In genomic region chr1:65292861-65293593, GRCh38 we compare ENCODE assay signal across 1 cellular context.
A peak's percentile ranks its signal among the peaks of the same experiment; 100 is the strongest.
TF ChIP-seq lines count a peak whose summit lies in the region.

No MANE protein-coding gene starts in this region.

TF ChIP-seq in K562, 482 proteins besides CTCF, POLR2A, EP300 and RAD21 (continued from another document and continues in another):
- TF ChIP-seq, protein P1, sequence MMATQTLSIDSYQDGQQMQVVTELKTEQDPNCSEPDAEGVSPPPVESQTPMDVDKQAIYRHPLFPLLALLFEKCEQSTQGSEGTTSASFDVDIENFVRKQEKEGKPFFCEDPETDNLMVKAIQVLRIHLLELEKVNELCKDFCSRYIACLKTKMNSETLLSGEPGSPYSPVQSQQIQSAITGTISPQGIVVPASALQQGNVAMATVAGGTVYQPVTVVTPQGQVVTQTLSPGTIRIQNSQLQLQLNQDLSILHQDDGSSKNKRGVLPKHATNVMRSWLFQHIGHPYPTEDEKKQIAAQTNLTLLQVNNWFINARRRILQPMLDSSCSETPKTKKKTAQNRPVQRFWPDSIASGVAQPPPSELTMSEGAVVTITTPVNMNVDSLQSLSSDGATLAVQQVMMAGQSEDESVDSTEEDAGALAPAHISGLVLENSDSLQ (IDR thresholded peaks at IDR 0.05): peak; percentile 93
- no peak for TF ChIP-seq CBX2 (IDR thresholded peaks at IDR 0.05; ENCODE audit: insufficient read depth, low read length, poor library complexity, severe bottlenecking)
- TF ChIP-seq HMG20B (CRISPR knock-in tag; IDR thresholded peaks at IDR 0.05): no peak
- TF ChIP-seq TGIF2 (CRISPR knock-in tag; IDR thresholded peaks at IDR 0.05): no peak
- TF ChIP-seq, protein P2, sequence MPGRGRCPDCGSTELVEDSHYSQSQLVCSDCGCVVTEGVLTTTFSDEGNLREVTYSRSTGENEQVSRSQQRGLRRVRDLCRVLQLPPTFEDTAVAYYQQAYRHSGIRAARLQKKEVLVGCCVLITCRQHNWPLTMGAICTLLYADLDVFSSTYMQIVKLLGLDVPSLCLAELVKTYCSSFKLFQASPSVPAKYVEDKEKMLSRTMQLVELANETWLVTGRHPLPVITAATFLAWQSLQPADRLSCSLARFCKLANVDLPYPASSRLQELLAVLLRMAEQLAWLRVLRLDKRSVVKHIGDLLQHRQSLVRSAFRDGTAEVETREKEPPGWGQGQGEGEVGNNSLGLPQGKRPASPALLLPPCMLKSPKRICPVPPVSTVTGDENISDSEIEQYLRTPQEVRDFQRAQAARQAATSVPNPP (IDR thresholded peaks at IDR 0.05; ENCODE audit: borderline replicate concordance, insufficient read depth, insufficient read length): no peak
- TF ChIP-seq RBM17 (IDR thresholded peaks at IDR 0.05; ENCODE audit: borderline replicate concordance, low read depth, low read length): no peak
- TF ChIP-seq ZNF384 (IDR thresholded peaks at IDR 0.05; ENCODE audit: low read depth, low read length): no peak
- TF ChIP-seq ARID1B (IDR thresholded peaks at IDR 0.05): peak; percentile 100
- no peak for TF ChIP-seq HMG20A (CRISPR knock-in tag; conservative IDR thresholded peaks at IDR 0.05)
- TF ChIP-seq HDAC8 (tag; IDR thresholded peaks at IDR 0.05): peak; percentile 47; the same call in 1 of the 2 replicates
- TF ChIP-seq PBX2 (CRISPR knock-in tag; IDR thresholded peaks at IDR 0.05; ENCODE audit: low read depth): no peak
- peak; percentile 92 for TF ChIP-seq PBX2 (tag; conservative IDR thresholded peaks at IDR 0.05; ENCODE audit: low read depth)
- TF ChIP-seq, protein P3, sequence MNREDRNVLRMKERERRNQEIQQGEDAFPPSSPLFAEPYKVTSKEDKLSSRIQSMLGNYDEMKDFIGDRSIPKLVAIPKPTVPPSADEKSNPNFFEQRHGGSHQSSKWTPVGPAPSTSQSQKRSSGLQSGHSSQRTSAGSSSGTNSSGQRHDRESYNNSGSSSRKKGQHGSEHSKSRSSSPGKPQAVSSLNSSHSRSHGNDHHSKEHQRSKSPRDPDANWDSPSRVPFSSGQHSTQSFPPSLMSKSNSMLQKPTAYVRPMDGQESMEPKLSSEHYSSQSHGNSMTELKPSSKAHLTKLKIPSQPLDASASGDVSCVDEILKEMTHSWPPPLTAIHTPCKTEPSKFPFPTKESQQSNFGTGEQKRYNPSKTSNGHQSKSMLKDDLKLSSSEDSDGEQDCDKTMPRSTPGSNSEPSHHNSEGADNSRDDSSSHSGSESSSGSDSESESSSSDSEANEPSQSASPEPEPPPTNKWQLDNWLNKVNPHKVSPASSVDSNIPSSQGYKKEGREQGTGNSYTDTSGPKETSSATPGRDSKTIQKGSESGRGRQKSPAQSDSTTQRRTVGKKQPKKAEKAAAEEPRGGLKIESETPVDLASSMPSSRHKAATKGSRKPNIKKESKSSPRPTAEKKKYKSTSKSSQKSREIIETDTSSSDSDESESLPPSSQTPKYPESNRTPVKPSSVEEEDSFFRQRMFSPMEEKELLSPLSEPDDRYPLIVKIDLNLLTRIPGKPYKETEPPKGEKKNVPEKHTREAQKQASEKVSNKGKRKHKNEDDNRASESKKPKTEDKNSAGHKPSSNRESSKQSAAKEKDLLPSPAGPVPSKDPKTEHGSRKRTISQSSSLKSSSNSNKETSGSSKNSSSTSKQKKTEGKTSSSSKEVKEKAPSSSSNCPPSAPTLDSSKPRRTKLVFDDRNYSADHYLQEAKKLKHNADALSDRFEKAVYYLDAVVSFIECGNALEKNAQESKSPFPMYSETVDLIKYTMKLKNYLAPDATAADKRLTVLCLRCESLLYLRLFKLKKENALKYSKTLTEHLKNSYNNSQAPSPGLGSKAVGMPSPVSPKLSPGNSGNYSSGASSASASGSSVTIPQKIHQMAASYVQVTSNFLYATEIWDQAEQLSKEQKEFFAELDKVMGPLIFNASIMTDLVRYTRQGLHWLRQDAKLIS (CRISPR knock-in tag; IDR thresholded peaks at IDR 0.05): peak; percentile 81; the same call in 1 of the 2 replicates
- TF ChIP-seq POLR2B (IDR thresholded peaks at IDR 0.05; ENCODE audit: low read depth, partially characterized antibody): no peak
- TF ChIP-seq ZNF232 (CRISPR knock-in tag; IDR thresholded peaks at IDR 0.05): no peak
- 0 out of 2 replicates have a peak, but pooled peaks have one; percentile 65 for TF ChIP-seq TOE1 (IDR thresholded peaks at IDR 0.05; ENCODE audit: borderline replicate concordance)
- TF ChIP-seq TOE1 (CRISPR knock-in tag; IDR thresholded peaks at IDR 0.05; ENCODE audit: borderline replicate concordance, low read depth): no peak
- no peak for TF ChIP-seq ASH1L (IDR thresholded peaks at IDR 0.05; ENCODE audit: borderline replicate concordance, low read depth, partially characterized antibody)
- TF ChIP-seq CUX1 (CRISPR knock-in tag; IDR thresholded peaks at IDR 0.05): no peak
- TF ChIP-seq SRSF3 (IDR thresholded peaks at IDR 0.05; ENCODE audit: insufficient read depth, low read length): no peak
- TF ChIP-seq NR1H2 (CRISPR knock-in tag; IDR thresholded peaks at IDR 0.05): no peak
- TF ChIP-seq ELF4 (CRISPR knock-in tag; IDR thresholded peaks at IDR 0.05): peak; percentile 71; the same call in 1 of the 2 replicates
- TF ChIP-seq MAFF (IDR thresholded peaks at IDR 0.05; ENCODE audit: low read length): no peak
- no peak for TF ChIP-seq TSC22D4 (tag; IDR thresholded peaks at IDR 0.05)
- TF ChIP-seq CREB1 (IDR thresholded peaks at IDR 0.05): peak; percentile 86
- peak; percentile 68; the same call in 1 of the 2 replicates for TF ChIP-seq CREB1 (CRISPR knock-in tag; IDR thresholded peaks at IDR 0.05)
- TF ChIP-seq RBM22 (IDR thresholded peaks at IDR 0.05; ENCODE audit: low read depth, low read length, poor library complexity, severe bottlenecking): no peak
- TF ChIP-seq ILF3 (IDR thresholded peaks at IDR 0.05; ENCODE audit: borderline replicate concordance): no peak
- TF ChIP-seq TRIM24 (IDR thresholded peaks at IDR 0.05): peak; percentile 97
- TF ChIP-seq ZNF561 (CRISPR knock-in tag; conservative IDR thresholded peaks at IDR 0.05): no peak
- TF ChIP-seq, protein P4, sequence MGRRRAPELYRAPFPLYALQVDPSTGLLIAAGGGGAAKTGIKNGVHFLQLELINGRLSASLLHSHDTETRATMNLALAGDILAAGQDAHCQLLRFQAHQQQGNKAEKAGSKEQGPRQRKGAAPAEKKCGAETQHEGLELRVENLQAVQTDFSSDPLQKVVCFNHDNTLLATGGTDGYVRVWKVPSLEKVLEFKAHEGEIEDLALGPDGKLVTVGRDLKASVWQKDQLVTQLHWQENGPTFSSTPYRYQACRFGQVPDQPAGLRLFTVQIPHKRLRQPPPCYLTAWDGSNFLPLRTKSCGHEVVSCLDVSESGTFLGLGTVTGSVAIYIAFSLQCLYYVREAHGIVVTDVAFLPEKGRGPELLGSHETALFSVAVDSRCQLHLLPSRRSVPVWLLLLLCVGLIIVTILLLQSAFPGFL (CRISPR knock-in tag; IDR thresholded peaks at IDR 0.05): no peak
- no peak for TF ChIP-seq RBM14 (IDR thresholded peaks at IDR 0.05; ENCODE audit: borderline replicate concordance, insufficient read depth, low read depth, low read length)
- TF ChIP-seq ZNF551 (CRISPR knock-in tag; IDR thresholded peaks at IDR 0.05): no peak
- no peak for TF ChIP-seq ZBTB5 (IDR thresholded peaks at IDR 0.05)
- no peak for TF ChIP-seq ZNF830 (CRISPR knock-in tag; IDR thresholded peaks at IDR 0.05)
- TF ChIP-seq FOS (IDR thresholded peaks at IDR 0.05; ENCODE audit: extremely low read depth, insufficient read length): no peak
- TF ChIP-seq ZNF764 (CRISPR knock-in tag; IDR thresholded peaks at IDR 0.05; ENCODE audit: low read depth): no peak
- peak; percentile 52; the same call in 1 of the 2 replicates for TF ChIP-seq KDM2B (CRISPR knock-in tag; IDR thresholded peaks at IDR 0.05)
- peak; percentile 65 for TF ChIP-seq ETV1 (tag; conservative IDR thresholded peaks at IDR 0.05; ENCODE audit: low read depth)
- peak; percentile 88 for TF ChIP-seq HDAC2 (IDR thresholded peaks at IDR 0.05)
- TF ChIP-seq TCF7 (IDR thresholded peaks at IDR 0.05; ENCODE audit: borderline replicate concordance): peak; percentile 86; the same call in 1 of the 2 replicates
- no peak for TF ChIP-seq PHTF2 (CRISPR knock-in tag; IDR thresholded peaks at IDR 0.05)
- no peak for TF ChIP-seq CBFB (CRISPR knock-in tag; IDR thresholded peaks at IDR 0.05)
- no peak for TF ChIP-seq PHF20 (IDR thresholded peaks at IDR 0.05; ENCODE audit: partially characterized antibody)
- TF ChIP-seq HDAC6 (IDR thresholded peaks at IDR 0.05; ENCODE audit: low read depth, low read length): no peak
- no peak for TF ChIP-seq MCM3 (IDR thresholded peaks at IDR 0.05)
- TF ChIP-seq CBFA2T3 (IDR thresholded peaks at IDR 0.05): peak; percentile 100
- TF ChIP-seq SIX5 (IDR thresholded peaks at IDR 0.05; ENCODE audit: borderline replicate concordance in 1 of 2, insufficient read depth in 1 of 2, low read depth in 1 of 2, low read length in 2 of 2): no peak
